In the genomic region with DNA sequence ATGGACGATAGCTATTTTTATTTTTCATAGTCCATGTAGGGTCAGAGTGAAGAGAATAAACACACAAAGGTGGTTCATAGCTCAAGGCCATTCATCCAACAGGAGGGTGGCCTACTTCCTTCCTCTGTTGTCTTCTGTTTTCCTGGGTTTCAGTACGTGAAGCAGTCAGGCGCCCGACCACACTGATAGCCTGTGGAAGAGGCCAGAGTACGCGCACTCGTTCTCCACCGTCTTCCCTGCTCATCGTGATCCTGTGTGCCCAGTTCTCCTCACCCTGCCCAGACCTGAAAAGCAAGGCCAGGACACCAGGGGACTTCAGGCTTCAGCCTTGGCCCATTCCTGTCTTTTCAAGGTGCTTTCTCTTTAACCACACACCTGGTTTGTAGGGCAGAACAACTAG, we compare ENCODE assay signal across 23 cellular contexts.
DNase-seq lines count a peak whose midpoint lies in the region; ATAC-seq and TF ChIP-seq lines count a peak whose summit lies in the region.
"Had no signal": no experiment of that assay in that cellular context is flagged by ENCODE, and none has a peak within 500 bp of the region (broad histone marks: within the 10 kb centered on the region; RNA-seq: fewer than 3 reads in every experiment).

No MANE protein-coding gene starts in this region.

- H2BK5ac ChIP-seq in mesenchymal stem cell (ENCODE audit: low read depth, low read length, poor library complexity, severe bottlenecking) (no peak overlapping the region), neuronal stem cell (ENCODE audit: low read length) (no peak overlapping the region)

- H3K18ac ChIP-seq in mesenchymal stem cell (ENCODE audit: low read depth in 1 of 2, low read length in 2 of 2) = no peak overlapping the region
- H3K18ac ChIP-seq in neuronal stem cell (ENCODE audit: low read length) = no peak overlapping the region

- H3K27ac ChIP-seq in mesenchymal stem cell (ENCODE audit: low read length, poor library complexity, severe bottlenecking) = no peak overlapping the region
- no peak overlapping the region for H3K27ac ChIP-seq in neuronal stem cell (replicated peaks; ENCODE audit: low read length)
- no peak overlapping the region for H3K27ac ChIP-seq in upper lobe of right lung
- H3K27ac ChIP-seq: BLaER1 had no signal

- TF ChIP-seq CTCF in upper lobe of right lung (IDR thresholded peaks at IDR 0.05) (no peak), nephron progenitor cell (IDR thresholded peaks at IDR 0.05) (no peak)

- H3K27ac Mint-ChIP-seq in nephron progenitor cell = no peak overlapping the region
- H3K27ac Mint-ChIP-seq in naive thymus-derived CD8-positive, alpha-beta T cell = peak overlapping the region in 1 of 10 donors; percentile 15
- H3K27ac Mint-ChIP-seq: CD14-positive monocyte had no signal

- H2AK5ac ChIP-seq in mesenchymal stem cell (ENCODE audit: low read length, severe bottlenecking) = no peak overlapping the region
- H2AK5ac ChIP-seq in neuronal stem cell (ENCODE audit: low read depth, low read length) = peak overlapping the region; percentile 37

- H3K23ac ChIP-seq in mesenchymal stem cell (ENCODE audit: low read length in 2 of 2) (no peak overlapping the region), neuronal stem cell (ENCODE audit: low read depth, low read length, poor library complexity) (peak overlapping the region; percentile 76)

- H3K9me3 ChIP-seq in mesenchymal stem cell (ENCODE audit: control insufficient read depth, low read length) = no peaks in the 10 kb centered on the region
- no peaks in the 10 kb centered on the region for H3K9me3 ChIP-seq in neuronal stem cell (replicated peaks in 1 of 2; ENCODE audit: control insufficient read depth in 2 of 2, insufficient read depth in 1 of 2, low read depth in 1 of 2, low read length in 2 of 2)
- H3K9me3 ChIP-seq in upper lobe of right lung = no peaks in the 10 kb centered on the region
- H3K9me3 ChIP-seq: BE2C had no signal

- H2BK120ac ChIP-seq in mesenchymal stem cell (ENCODE audit: low read depth, low read length) (no peak overlapping the region), neuronal stem cell (ENCODE audit: low read depth, low read length) (no peak overlapping the region)

- H2BK12ac ChIP-seq in mesenchymal stem cell (ENCODE audit: low read length in 2 of 2) = no peak overlapping the region
- H2BK12ac ChIP-seq in neuronal stem cell (ENCODE audit: low read length) = no peak overlapping the region

- H2BK15ac ChIP-seq in mesenchymal stem cell (ENCODE audit: low read depth, poor library complexity, severe bottlenecking) (no peak overlapping the region), neuronal stem cell (ENCODE audit: low read length) (no peak overlapping the region)

- H4K8ac ChIP-seq in mesenchymal stem cell (ENCODE audit: low read length) (peak overlapping the region; percentile 12), neuronal stem cell (ENCODE audit: low read depth, low read length) (no peak overlapping the region)

- H3K4me1 ChIP-seq in mesenchymal stem cell (ENCODE audit: control insufficient read depth, insufficient read depth, low read depth, low read length) = peaks cover 4% of the 10 kb centered on the region
- H3K4me1 ChIP-seq in neuronal stem cell (ENCODE audit: control insufficient read depth in 2 of 2, insufficient read depth in 1 of 2, low read depth in 1 of 2, low read length in 2 of 2) = no peaks in the 10 kb centered on the region
- no peaks in the 10 kb centered on the region for H3K4me1 ChIP-seq in upper lobe of right lung
- H3K4me1 ChIP-seq: BLaER1 had no signal

- POLR2A ChIA-PET in naive thymus-derived CD8-positive, alpha-beta T cell (lab: Charles Lee) = interaction anchor here (1.5 kb wide), 1 partner anchor 12 kb away, joined by 3 read pairs; no protein-coding TSS in a partner anchor

- 86% methylated on average over 9 of the region's 9 CpGs for WGBS in mesenchymal stem cell
- no CpG with 5 or more reads among the region's 9 CpGs for WGBS in neuronal stem cell (ENCODE audit: extremely low coverage in 2 of 2, insufficient read length in 2 of 2, insufficient replicate concordance in 1 of 2), 2 donors

- H3K9ac ChIP-seq in mesenchymal stem cell (ENCODE audit: low read length) (no peak overlapping the region), neuronal stem cell (ENCODE audit: low read depth, low read length, poor library complexity) (no peak overlapping the region)
- H3K9ac ChIP-seq: BLaER1 had no signal

- intact Hi-C loops in upper lobe of right lung (cut with DNase I) = no loop called here

- no peak overlapping the region for H3K4me3 Mint-ChIP-seq in nephron progenitor cell
- no peak overlapping the region for H3K4me3 Mint-ChIP-seq in naive thymus-derived CD8-positive, alpha-beta T cell
- H3K4me3 Mint-ChIP-seq: CD14-positive monocyte; CD4-positive, alpha-beta memory T cell; CD4-positive, CD25-positive, alpha-beta regulatory T cell; CD8-positive, alpha-beta memory T cell had no signal

- ATAC-seq in upper lobe of right lung = peak; percentile 19
- ATAC-seq in naive thymus-derived CD8-positive, alpha-beta T cell = no peak
- ATAC-seq: GM12878 had no signal

- no peak overlapping the region for H3K14ac ChIP-seq in mesenchymal stem cell (ENCODE audit: low read length in 2 of 2)
- H3K14ac ChIP-seq in neuronal stem cell (ENCODE audit: low read length) = no peak overlapping the region

- H3K4me2 ChIP-seq in mesenchymal stem cell (ENCODE audit: low read length, poor library complexity, severe bottlenecking) (no peak overlapping the region), neuronal stem cell (ENCODE audit: insufficient read depth, low read length, poor library complexity, severe bottlenecking) (no peak overlapping the region)
- H3K4me2 ChIP-seq: BLaER1 had no signal

- H3K9me3 Mint-ChIP-seq in nephron progenitor cell = peaks cover 36% of the 10 kb centered on the region
- H3K9me3 Mint-ChIP-seq in naive thymus-derived CD8-positive, alpha-beta T cell = peaks cover 0 to 33% (median 12%) of the 10 kb centered on the region in 9 donors

- no peaks in the 10 kb centered on the region for H3K4me1 Mint-ChIP-seq in nephron progenitor cell
- peaks cover 10 to 34% (median 29%) of the 10 kb centered on the region in 4 donors for H3K4me1 Mint-ChIP-seq in naive thymus-derived CD8-positive, alpha-beta T cell
- H3K4me1 Mint-ChIP-seq: CD14-positive monocyte had no signal

- peaks cover 4% of the 10 kb centered on the region for H3K27me3 Mint-ChIP-seq in nephron progenitor cell (ENCODE audit: low read depth, poor library complexity)
- H3K27me3 Mint-ChIP-seq in naive thymus-derived CD8-positive, alpha-beta T cell = no peaks in the 10 kb centered on the region
- H3K27me3 Mint-ChIP-seq: CD4-positive, alpha-beta memory T cell; CD4-positive, CD25-positive, alpha-beta regulatory T cell; CD8-positive, alpha-beta memory T cell had no signal

- no peak overlapping the region for H4K91ac ChIP-seq in mesenchymal stem cell (ENCODE audit: low read length)
- H4K91ac ChIP-seq in neuronal stem cell (ENCODE audit: low read depth, low read length, poor library complexity) = no peak overlapping the region

- peaks cover 0 to 3% of the 10 kb centered on the region in 2 experiments for H3K36me3 ChIP-seq in mesenchymal stem cell (ENCODE audit: control insufficient read depth in 1 of 2, insufficient read depth in 2 of 2, low read depth in 1 of 2, low read length in 2 of 2)
- H3K36me3 ChIP-seq in neuronal stem cell (replicated peaks in 1 of 2; ENCODE audit: control insufficient read depth in 2 of 2, insufficient read depth in 2 of 2, low read length in 2 of 2) = no peaks in the 10 kb centered on the region
- H3K36me3 ChIP-seq in upper lobe of right lung = no peaks in the 10 kb centered on the region
- H3K36me3 ChIP-seq: BE2C, BLaER1 had no signal

- H3K27me3 ChIP-seq in mesenchymal stem cell (ENCODE audit: control insufficient read depth in 1 of 2, insufficient read depth in 1 of 2, low read length in 2 of 2) (no peaks in the 10 kb centered on the region), neuronal stem cell (ENCODE audit: control insufficient read depth in 3 of 3, insufficient read depth in 3 of 3, low read depth in 1 of 3, low read length in 3 of 3) (no peaks in the 10 kb centered on the region), upper lobe of right lung (no peaks in the 10 kb centered on the region)
- H3K27me3 ChIP-seq: BE2C, BLaER1 had no signal

- H3K79me1 ChIP-seq in mesenchymal stem cell (replicated peaks; ENCODE audit: low read length, poor library complexity, severe bottlenecking) = no peaks in the 10 kb centered on the region
- H3K79me1 ChIP-seq in neuronal stem cell (ENCODE audit: low read depth, low read length) = no peaks in the 10 kb centered on the region

- H3K4me3 ChIP-seq in mesenchymal stem cell (ENCODE audit: insufficient read depth in 1 of 2, low read depth in 1 of 2, low read length in 2 of 2) (no peak overlapping the region), neuronal stem cell (ENCODE audit: low read length in 2 of 2) (peak overlapping the region in 1 of 2 donors; percentile 39), upper lobe of right lung (no peak overlapping the region)
- H3K4me3 ChIP-seq: BLaER1, GM12878 had no signal

- H3K36me3 Mint-ChIP-seq in nephron progenitor cell (ENCODE audit: low read depth) = no peaks in the 10 kb centered on the region
- peaks cover 0 to 5% (median 4%) of the 10 kb centered on the region in 3 donors for H3K36me3 Mint-ChIP-seq in naive thymus-derived CD8-positive, alpha-beta T cell
- H3K36me3 Mint-ChIP-seq: CD14-positive monocyte had no signal

- H2AFZ ChIP-seq in mesenchymal stem cell (ENCODE audit: low read depth, low read length) (no peak overlapping the region), neuronal stem cell (ENCODE audit: low read length) (no peak overlapping the region)

- DNase-seq in mesenchymal stem cell (no peak), neuronal stem cell (ENCODE audit: low spot score) (no peak), upper lobe of right lung (no peak), nephron progenitor cell (no peak)
- DNase-seq in naive thymus-derived CD8-positive, alpha-beta T cell = no peak
- DNase-seq: 8988T; ACHN; BE2C; C1 segment of cervical spinal cord; CD4-positive, alpha-beta memory T cell; CD4-positive, CD25-positive, alpha-beta regulatory T cell; CD8-positive, alpha-beta memory T cell; COR-L47; DMS 273 treated with DMSO at 0.1 percent for 48 hours; DMS153; DMS53; DMS79; DND-41; EL; GDM1 had no signal

- H3K4ac ChIP-seq in mesenchymal stem cell (ENCODE audit: low read depth in 1 of 2, low read length in 2 of 2) (no peak overlapping the region), neuronal stem cell (ENCODE audit: low read length) (no peak overlapping the region)
